ENCODE assay signal across 17 cellular contexts in the genomic region with DNA sequence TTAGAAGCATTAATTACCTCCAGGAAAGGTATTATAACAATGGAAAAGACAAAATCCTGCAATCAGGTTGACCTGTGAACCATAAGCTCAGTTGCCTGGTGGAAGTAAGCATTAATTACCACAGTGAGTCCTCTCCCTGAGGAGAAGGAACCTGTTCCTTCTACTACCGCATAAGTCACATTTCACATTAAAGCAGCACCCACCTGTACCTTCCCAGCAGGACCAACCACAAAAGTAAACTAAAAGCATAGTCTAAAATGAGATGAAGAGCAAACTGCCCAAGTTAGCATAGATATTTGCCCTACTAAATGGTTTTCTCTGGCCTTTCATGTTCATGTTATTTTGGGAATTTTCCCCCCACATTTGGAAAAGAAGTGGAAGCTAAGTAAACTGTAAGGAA.
"Had no signal": no experiment of that assay in that cellular context is flagged by ENCODE, and none has a peak within 500 bp of the region (broad histone marks: within the 10 kb centered on the region; RNA-seq: fewer than 3 reads in every experiment).

No MANE protein-coding gene starts in this region.

- H3K4me1 ChIP-seq: colonic mucosa, SJSA1, upper lobe of right lung had no signal

- H3K4me3 ChIP-seq: colonic mucosa, esophagus squamous epithelium, gastroesophageal sphincter, SJSA1, thyroid gland, upper lobe of right lung had no signal

- DNase-seq: activated CD4-positive, alpha-beta memory T cell treated with anti-CD3 and anti-CD28 coated beads for 36 hours; activated CD4-positive, alpha-beta T cell treated with anti-CD3 and anti-CD28 coated beads for 48 hours; activated effector memory CD4-positive, alpha-beta T cell treated with anti-CD3 and anti-CD28 coated beads, Interleukin-2, amount 50 U/mL, for 16 hours; activated naive CD4-positive, alpha-beta T cell treated with anti-CD3 and anti-CD28 coated beads, Interleukin-2, amount 10 ng/mL, durations not matched to agents 7 days and 5 days; central memory CD4-positive, alpha-beta T cell; colonic mucosa; endodermal cell; esophagus squamous epithelium; nephron progenitor cell; stimulated activated CD4-positive, alpha-beta T cell treated with anti-CD3 and anti-CD28 coated beads, Interleukin-2, amount 100 ng/mL, for 48 hours; stimulated activated CD8-positive, alpha-beta memory T cell treated with anti-CD3 and anti-CD28 coated beads, Interleukin-4, amount 100 ng/mL, for 48 hours; stimulated activated naive CD4-positive, alpha-beta T cell; T-helper 17 cell; thyroid gland; upper lobe of right lung had no signal

- H3K27ac ChIP-seq: colonic mucosa, esophagus squamous epithelium, SJSA1, thyroid gland, upper lobe of right lung had no signal

- H3K36me3 ChIP-seq: gastroesophageal sphincter, SJSA1, thyroid gland, upper lobe of right lung had no signal

- ATAC-seq: gastroesophageal sphincter, T-helper 17 cell, upper lobe of right lung had no signal

- H3K27me3 ChIP-seq: colonic mucosa, esophagus squamous epithelium, gastroesophageal sphincter, SJSA1, thyroid gland, upper lobe of right lung had no signal

- H3K9me3 ChIP-seq: colonic mucosa, esophagus squamous epithelium, gastroesophageal sphincter, SJSA1, thyroid gland, upper lobe of right lung had no signal
